In genomic region chr2:62456721-62457539, GRCh38 we compare ENCODE assay signal across 1 cellular context.
TF ChIP-seq lines count a peak whose summit lies in the region.

No MANE protein-coding gene starts in this region.

TF ChIP-seq in HepG2, 621 proteins besides CTCF, POLR2A, EP300 and RAD21 (continued from another document):
- TF ChIP-seq HNF1A (IDR thresholded peaks at IDR 0.05; ENCODE audit: low read depth), result no peak
- TF ChIP-seq HNF1A (CRISPR knock-in tag; IDR thresholded peaks at IDR 0.05; ENCODE audit: borderline replicate concordance), result peak; percentile 92
- no peak for TF ChIP-seq ZNF557 (CRISPR knock-in tag; IDR thresholded peaks at IDR 0.05)
- peak; percentile 88; the same call in 1 of the 2 replicates for TF ChIP-seq ZNF235 (CRISPR knock-in tag; IDR thresholded peaks at IDR 0.05; ENCODE audit: borderline replicate concordance)
- TF ChIP-seq ZNF775 (CRISPR knock-in tag; IDR thresholded peaks at IDR 0.05; ENCODE audit: borderline replicate concordance), result peak; percentile 41; the same call in 1 of the 2 replicates
- TF ChIP-seq ZNF878 (CRISPR knock-in tag; IDR thresholded peaks at IDR 0.05), result no peak; the same call in 1 of the 2 replicates
- TF ChIP-seq MYNN (CRISPR knock-in tag; IDR thresholded peaks at IDR 0.05; ENCODE audit: low read depth), result peak; percentile 51; the same call in 1 of the 2 replicates
- TF ChIP-seq XBP1 (CRISPR knock-in tag; IDR thresholded peaks at IDR 0.05), result no peak
- no peak for TF ChIP-seq ZKSCAN1 (IDR thresholded peaks at IDR 0.05; ENCODE audit: low read length)
- TF ChIP-seq SIN3B (IDR thresholded peaks at IDR 0.05; ENCODE audit: low read length), result 0 out of 2 replicates have a peak, but pooled peaks have one; percentile 38
- no peak for TF ChIP-seq MIXL1 (CRISPR knock-in tag; IDR thresholded peaks at IDR 0.05)
- TF ChIP-seq SIX4 (CRISPR knock-in tag; IDR thresholded peaks at IDR 0.05), result no peak; the same call in 1 of the 2 replicates
- TF ChIP-seq ZBTB42 (CRISPR knock-in tag; IDR thresholded peaks at IDR 0.05), result 0 out of 2 replicates have a peak, but pooled peaks have one; percentile 73
- TF ChIP-seq ATF3 (CRISPR knock-in tag; IDR thresholded peaks at IDR 0.05), result no peak; the same call in 1 of the 2 replicates
- TF ChIP-seq ARHGAP35 (CRISPR knock-in tag; IDR thresholded peaks at IDR 0.05; ENCODE audit: borderline replicate concordance), result peak; percentile 68; the same call in 1 of the 2 replicates
- no peak for TF ChIP-seq CBX2 (IDR thresholded peaks at IDR 0.05; ENCODE audit: low read depth, low read length)
- peak; percentile 68; the same call in 1 of the 2 replicates for TF ChIP-seq CBX2 (CRISPR knock-in tag; IDR thresholded peaks at IDR 0.05; ENCODE audit: low read depth)
- peak; percentile 93 for TF ChIP-seq MED1 (CRISPR knock-in tag; IDR thresholded peaks at IDR 0.05)
- no peak for TF ChIP-seq MEIS1 (CRISPR knock-in tag; IDR thresholded peaks at IDR 0.05; ENCODE audit: borderline replicate concordance)
- no peak for TF ChIP-seq NPAS2 (CRISPR knock-in tag; IDR thresholded peaks at IDR 0.05; ENCODE audit: borderline replicate concordance)
- TF ChIP-seq ZBTB2 (CRISPR knock-in tag; IDR thresholded peaks at IDR 0.05; ENCODE audit: low read depth), result no peak; the same call in 1 of the 2 replicates
- TF ChIP-seq MED13 (CRISPR knock-in tag; IDR thresholded peaks at IDR 0.05), result peak; percentile 91; the same call in 1 of the 2 replicates
- peak; percentile 98 for TF ChIP-seq ZFP91 (CRISPR knock-in tag; IDR thresholded peaks at IDR 0.05; ENCODE audit: borderline replicate concordance)
- TF ChIP-seq WIZ (CRISPR knock-in tag; IDR thresholded peaks at IDR 0.05), result peak; percentile 66
- no peak for TF ChIP-seq CERS6 (CRISPR knock-in tag; IDR thresholded peaks at IDR 0.05)
- TF ChIP-seq NR2F1 (CRISPR knock-in tag; IDR thresholded peaks at IDR 0.05), result 0 out of 4 replicates have a peak, but pooled peaks of 1 of the 2 experiments have one; percentile 9
- no peak for TF ChIP-seq NBN (conservative IDR thresholded peaks at IDR 0.05)
- TF ChIP-seq ETV6 (CRISPR knock-in tag; conservative IDR thresholded peaks at IDR 0.05), result no peak; the same call in 1 of the 2 replicates
- TF ChIP-seq ZZZ3 (CRISPR knock-in tag; IDR thresholded peaks at IDR 0.05; ENCODE audit: borderline replicate concordance), result no peak; the same call in 1 of the 2 replicates
- TF ChIP-seq ZNF512B (CRISPR knock-in tag; IDR thresholded peaks at IDR 0.05; ENCODE audit: borderline replicate concordance), result no peak
- TF ChIP-seq ZBTB43 (CRISPR knock-in tag; conservative IDR thresholded peaks at IDR 0.05), result peak; percentile 83
- no peak for TF ChIP-seq HIC2 (CRISPR knock-in tag; IDR thresholded peaks at IDR 0.05; ENCODE audit: low read depth)
- peak; percentile 20; the same call in 1 of the 2 replicates for TF ChIP-seq SPEN (CRISPR knock-in tag; IDR thresholded peaks at IDR 0.05; ENCODE audit: low read depth)
- no peak for TF ChIP-seq NFIC (IDR thresholded peaks at IDR 0.05; ENCODE audit: low read length)
- TF ChIP-seq ZFP41 (CRISPR knock-in tag; IDR thresholded peaks at IDR 0.05; ENCODE audit: borderline replicate concordance), result no peak
TF ChIP-seq in HepG2: peak in this region for 304.
